In the genomic region with DNA sequence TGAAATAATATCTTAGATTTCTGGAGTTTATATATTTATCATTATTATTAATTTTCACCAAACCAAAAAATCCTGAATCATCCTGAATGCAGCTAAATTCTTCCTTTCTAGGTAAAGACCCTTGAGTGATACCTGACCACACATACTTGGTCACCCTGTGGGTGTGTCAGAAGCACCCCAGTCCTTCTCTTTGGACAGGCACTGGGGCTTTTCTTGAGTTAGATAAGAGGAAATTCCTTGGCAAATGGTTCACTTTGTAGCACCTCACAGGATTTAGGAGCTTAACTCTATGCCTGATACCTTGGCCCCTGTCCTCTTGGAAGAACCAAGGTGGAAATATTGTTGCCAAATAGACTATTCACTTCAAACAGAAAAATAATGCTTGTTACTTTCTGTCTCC, we compare ENCODE assay signal across 17 cellular contexts.
"Had no signal": no experiment of that assay in that cellular context is flagged by ENCODE, and none has a peak within 500 bp of the region (broad histone marks: within the 10 kb centered on the region; RNA-seq: fewer than 3 reads in every experiment).

No MANE protein-coding gene starts in this region.

- H3K27ac ChIP-seq: dorsolateral prefrontal cortex, epithelial cell of prostate, gastroesophageal sphincter, heart left ventricle, hepatocyte, neutrophil, parathyroid adenoma, prostate gland, right atrium auricular region, suprapubic skin had no signal

- H3K27me3 ChIP-seq: gastroesophageal sphincter, hepatocyte, neutrophil, right atrium auricular region, suprapubic skin had no signal

- H3K36me3 ChIP-seq: gastroesophageal sphincter, heart left ventricle, neutrophil, prostate gland, right atrium auricular region, suprapubic skin had no signal

- H3K4me3 ChIP-seq: dorsolateral prefrontal cortex, gastroesophageal sphincter, heart left ventricle, hepatocyte, prostate gland, right atrium auricular region, smooth muscle cell, suprapubic skin had no signal

- DNase-seq: heart left ventricle; kidney; stimulated activated CD4-positive, alpha-beta T cell treated with anti-CD3 and anti-CD28 coated beads, Interleukin-12 subunit alpha, Interleukin-12 subunit beta, amount 100 ng/mL, for 4 hours; stimulated activated CD4-positive, alpha-beta T cell treated with anti-CD3 and anti-CD28 coated beads, Interleukin-4, amount 100 ng/mL, for 1 hour had no signal

- H3K9ac ChIP-seq: parathyroid adenoma had no signal

- H3K4me1 ChIP-seq: gastroesophageal sphincter, heart left ventricle, parathyroid adenoma, prostate gland, right atrium auricular region, suprapubic skin had no signal

- H3K4me2 ChIP-seq: hepatocyte, smooth muscle cell had no signal

- ATAC-seq: gastroesophageal sphincter; naive thymus-derived CD8-positive, alpha-beta T cell; sciatic nerve; stimulated activated naive CD8-positive, alpha-beta T cell treated with anti-CD3 and anti-CD28 coated beads, Interleukin-15, amount 100 ng/mL, for 72 hours had no signal

- H3K79me2 ChIP-seq: hepatocyte, parathyroid adenoma had no signal
